In the genomic region with DNA sequence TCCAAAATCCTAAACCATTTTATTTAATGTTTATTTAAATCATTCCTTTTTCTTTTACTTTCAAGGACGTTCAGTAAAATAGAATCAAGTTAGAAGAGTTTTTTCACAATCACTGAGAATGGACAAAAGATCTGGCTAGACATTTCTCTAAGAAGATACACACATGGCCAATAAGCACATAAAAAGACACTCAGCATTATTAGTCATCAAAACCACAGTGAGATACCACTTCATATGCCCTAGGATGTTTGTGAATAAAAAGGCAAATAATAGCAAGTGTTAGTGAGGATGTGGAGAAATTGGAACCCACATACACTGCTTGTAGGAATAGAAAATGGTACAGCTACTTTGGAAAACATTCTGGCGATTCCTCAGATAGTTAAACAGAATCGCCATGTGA, we compare ENCODE assay signal across 18 cellular contexts.
DNase-seq lines count a peak whose midpoint lies in the region; ATAC-seq, FAIRE-seq and TF ChIP-seq lines count a peak whose summit lies in the region.
"Had no signal": no experiment of that assay in that cellular context is flagged by ENCODE, and none has a peak within 500 bp of the region (broad histone marks: within the 10 kb centered on the region; RNA-seq: fewer than 3 reads in every experiment).

No MANE protein-coding gene starts in this region.

- no peak for FAIRE-seq in GM19239 (lab: Jason Lieb, UNC)
- FAIRE-seq: colon, endothelial cell of umbilical vein, GM18507 had no signal

- intact Hi-C loops in body of pancreas (cut with DNase I) = no loop called here

- H3K27me3 ChIP-seq in body of pancreas = no peaks in the 10 kb centered on the region
- H3K27me3 ChIP-seq: adrenal gland, tibial nerve had no signal

- TF ChIP-seq POLR2A in body of pancreas (IDR thresholded peaks at IDR 0.05) = no peak

- 95 to 96% methylated on average over 3 of the region's 3 CpGs for WGBS in body of pancreas, 2 donors

- ATAC-seq in GM18520 (IDR thresholded peaks at IDR 0.05; ENCODE audit: unreplicated experiment) (peak; percentile 43), HG03469 (IDR thresholded peaks at IDR 0.05; ENCODE audit: unreplicated experiment) (peak; percentile 36), body of pancreas (no peak)
- ATAC-seq: activated CD8-positive, alpha-beta T cell treated with anti-CD3 and anti-CD28 coated beads for 36 hours had no signal

- no peak for TF ChIP-seq CTCF in cardiac fibroblast (IDR thresholded peaks at IDR 0.05; ENCODE audit: low read depth, low read length)
- no peak for TF ChIP-seq CTCF in body of pancreas (IDR thresholded peaks at IDR 0.05)

- peaks cover 0 to 3% of the 10 kb centered on the region in 2 donors for H3K36me3 ChIP-seq in body of pancreas (replicated peaks in 1 of 2; ENCODE audit: insufficient read depth in 1 of 2, low read depth in 2 of 2)
- H3K36me3 ChIP-seq: adrenal gland had no signal

- H3K4me3 ChIP-seq in cardiac fibroblast (replicated peaks in 1 of 2; ENCODE audit: low read depth in 2 of 2, low read length in 2 of 2) (no peak overlapping the region), body of pancreas (no peak overlapping the region)
- H3K4me3 ChIP-seq: adrenal gland, PC-9, tibial nerve had no signal

- peak; percentile 44 to 52 for DNase-seq in cardiac fibroblast (ENCODE audit: low read depth in 2 of 2)
- DNase-seq in renal cortical epithelial cell (ENCODE audit: low read depth) = peak; percentile 33
- DNase-seq in GM19239 (ENCODE audit: insufficient read length, low spot score) = no peak
- no peak for DNase-seq in body of pancreas
- DNase-seq in activated CD4-positive, alpha-beta T cell treated with anti-CD3 and anti-CD28 coated beads, Interleukin-2, amount 50 U/mL, for 1 hour = no peak
- DNase-seq: activated CD8-positive, alpha-beta T cell treated with anti-CD3 and anti-CD28 coated beads for 36 hours; adrenal gland; kidney glomerular epithelial cell; NCI-H2029 treated with DMSO at 0.1 percent for 48 hours; nucleus accumbens; PC-9; stimulated activated CD4-positive, alpha-beta T cell treated with anti-CD3 and anti-CD28 coated beads, Interleukin-4, amount 100 ng/mL, for 4 hours had no signal

- H3K4me1 ChIP-seq in body of pancreas = no peaks in the 10 kb centered on the region
- H3K4me1 ChIP-seq: adrenal gland had no signal

- H3K27ac ChIP-seq in body of pancreas = no peak overlapping the region
- H3K27ac ChIP-seq: adrenal gland, PC-9, tibial nerve had no signal

- H3K9me3 ChIP-seq in body of pancreas = no peaks in the 10 kb centered on the region
- H3K9me3 ChIP-seq: adrenal gland, tibial nerve had no signal

Comparison
In these comparisons a context has a peak if more than half of its experiments do, and no peak if none do; other contexts are left out.
1. DNase-seq: peak in cardiac fibroblast (2 of 2) and renal cortical epithelial cell (single experiment); none in GM19239 (single experiment), body of pancreas (0 of 4) and activated CD4-positive, alpha-beta T cell treated with anti-CD3 and anti-CD28 coated beads, Interleukin-2, amount 50 U/mL, for 1 hour (single experiment).